Comparison of ENCODE assay signal across 8 cellular contexts in genomic region chr12:27523305-27523641, GRCh38. TPM values are rescaled to one million over a fixed set of nuclear protein-coding genes. Genes with fewer than 3 reads are reported as not detected.
DNase-seq lines count a peak whose midpoint lies in the region; ATAC-seq and TF ChIP-seq lines count a peak whose summit lies in the region.

No MANE protein-coding gene starts in this region.

- POLR2A ChIA-PET in AG04449 (lab: Yijun Ruan, JAX) = interaction anchor here (1.4 to 2.3 kb wide), 4 partner anchors 18 to 89 kb away, joined by 4 to 10 read pairs (median 7); no protein-coding TSS in a partner anchor

- H3K27ac ChIP-seq in angular gyrus (ENCODE audit: low read depth, low read length) (peak overlapping the region; percentile 91), lower lobe of right lung (peak overlapping the region; percentile 94)

- TF ChIP-seq CTCF in AG04449 (IDR thresholded peaks at IDR 0.05; ENCODE audit: insufficient read depth, low read length, missing control alignments) (no peak), lower lobe of right lung (IDR thresholded peaks at IDR 0.05) (no peak)

- peak overlapping the region; percentile 63 for H3K4me3 ChIP-seq in AG04449 (ENCODE audit: low read depth, low read length)
- peak overlapping the region; percentile 92 for H3K4me3 ChIP-seq in lower lobe of right lung

- H3K4me1 ChIP-seq in lower lobe of right lung = peaks cover 35% of the 10 kb centered on the region

- H3K9me3 ChIP-seq in lower lobe of right lung = no peaks in the 10 kb centered on the region

- CTCF ChIA-PET in AG04449 (lab: Yijun Ruan, JAX) = interaction anchor here (0.6 to 2.7 kb wide), 9 partner anchors 9 to 139 kb away, joined by 3 to 16 read pairs (median 4); no protein-coding TSS in a partner anchor

- intact Hi-C loops in lower lobe of right lung (cut with DNase I) = no loop called here

- no peaks in the 10 kb centered on the region for H3K27me3 ChIP-seq in lower lobe of right lung (ENCODE audit: low read depth)

- H3K36me3 ChIP-seq in lower lobe of right lung = no peaks in the 10 kb centered on the region

- ATAC-seq in GM18867 (IDR thresholded peaks at IDR 0.05; ENCODE audit: unreplicated experiment) (peak; percentile 11), HG03439 (IDR thresholded peaks at IDR 0.05; ENCODE audit: unreplicated experiment) (peak; percentile 5), lower lobe of right lung (no peak), esophagus mucosa (no peak)

- DNase-seq in AG04449 (ENCODE audit: low read depth, low spot score) (no peak), lower lobe of right lung (no peak), cerebellum (ENCODE audit: low spot score) (no peak)
- no peak for DNase-seq in stimulated activated CD4-positive, alpha-beta T cell treated with anti-CD3 and anti-CD28 coated beads, Interleukin-1b, Interleukin-23, amount 100 ng/mL, for 48 hours

RNA-seq across cellular contexts. Expression of gene PPFIBP1, which starts 0.7 kb away (rescaled TPM):
- total RNA-seq in lower lobe of right lung (117 TPM), cerebellum (35.7 TPM), esophagus mucosa (57.3 TPM)

Comparison
In these comparisons a context has a peak if more than half of its experiments do, and no peak if none do; other contexts are left out.
1. ATAC-seq: peak in GM18867 (single experiment) and HG03439 (single experiment); none in lower lobe of right lung (0 of 2) and esophagus mucosa (single experiment).